1 cellular context compared by ENCODE assay signal in the genomic region with DNA sequence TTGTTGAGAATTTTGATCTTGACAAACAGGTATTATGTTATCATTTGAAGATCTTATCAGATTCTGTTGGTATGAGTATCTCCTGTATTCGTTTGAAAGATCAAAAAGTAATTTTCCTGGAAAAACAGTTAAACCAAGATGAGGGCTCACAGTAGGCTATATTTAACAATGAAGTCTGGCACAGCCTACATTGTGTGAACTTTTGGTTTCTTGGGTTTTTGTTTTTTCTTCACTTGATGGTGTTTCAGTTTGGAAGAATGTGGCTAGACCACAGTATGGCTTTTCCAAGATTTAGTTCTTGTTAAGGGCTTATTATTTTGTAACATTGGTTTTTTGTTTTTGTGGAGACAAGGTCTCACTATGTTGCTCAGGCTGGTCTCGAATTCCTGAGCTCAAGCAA.
TF ChIP-seq lines count a peak whose summit lies in the region.

No MANE protein-coding gene starts in this region.

TF ChIP-seq in GM23338, 12 proteins besides CTCF, POLR2A, EP300 and RAD21 (continued from another document):
- TF ChIP-seq, protein P1, sequence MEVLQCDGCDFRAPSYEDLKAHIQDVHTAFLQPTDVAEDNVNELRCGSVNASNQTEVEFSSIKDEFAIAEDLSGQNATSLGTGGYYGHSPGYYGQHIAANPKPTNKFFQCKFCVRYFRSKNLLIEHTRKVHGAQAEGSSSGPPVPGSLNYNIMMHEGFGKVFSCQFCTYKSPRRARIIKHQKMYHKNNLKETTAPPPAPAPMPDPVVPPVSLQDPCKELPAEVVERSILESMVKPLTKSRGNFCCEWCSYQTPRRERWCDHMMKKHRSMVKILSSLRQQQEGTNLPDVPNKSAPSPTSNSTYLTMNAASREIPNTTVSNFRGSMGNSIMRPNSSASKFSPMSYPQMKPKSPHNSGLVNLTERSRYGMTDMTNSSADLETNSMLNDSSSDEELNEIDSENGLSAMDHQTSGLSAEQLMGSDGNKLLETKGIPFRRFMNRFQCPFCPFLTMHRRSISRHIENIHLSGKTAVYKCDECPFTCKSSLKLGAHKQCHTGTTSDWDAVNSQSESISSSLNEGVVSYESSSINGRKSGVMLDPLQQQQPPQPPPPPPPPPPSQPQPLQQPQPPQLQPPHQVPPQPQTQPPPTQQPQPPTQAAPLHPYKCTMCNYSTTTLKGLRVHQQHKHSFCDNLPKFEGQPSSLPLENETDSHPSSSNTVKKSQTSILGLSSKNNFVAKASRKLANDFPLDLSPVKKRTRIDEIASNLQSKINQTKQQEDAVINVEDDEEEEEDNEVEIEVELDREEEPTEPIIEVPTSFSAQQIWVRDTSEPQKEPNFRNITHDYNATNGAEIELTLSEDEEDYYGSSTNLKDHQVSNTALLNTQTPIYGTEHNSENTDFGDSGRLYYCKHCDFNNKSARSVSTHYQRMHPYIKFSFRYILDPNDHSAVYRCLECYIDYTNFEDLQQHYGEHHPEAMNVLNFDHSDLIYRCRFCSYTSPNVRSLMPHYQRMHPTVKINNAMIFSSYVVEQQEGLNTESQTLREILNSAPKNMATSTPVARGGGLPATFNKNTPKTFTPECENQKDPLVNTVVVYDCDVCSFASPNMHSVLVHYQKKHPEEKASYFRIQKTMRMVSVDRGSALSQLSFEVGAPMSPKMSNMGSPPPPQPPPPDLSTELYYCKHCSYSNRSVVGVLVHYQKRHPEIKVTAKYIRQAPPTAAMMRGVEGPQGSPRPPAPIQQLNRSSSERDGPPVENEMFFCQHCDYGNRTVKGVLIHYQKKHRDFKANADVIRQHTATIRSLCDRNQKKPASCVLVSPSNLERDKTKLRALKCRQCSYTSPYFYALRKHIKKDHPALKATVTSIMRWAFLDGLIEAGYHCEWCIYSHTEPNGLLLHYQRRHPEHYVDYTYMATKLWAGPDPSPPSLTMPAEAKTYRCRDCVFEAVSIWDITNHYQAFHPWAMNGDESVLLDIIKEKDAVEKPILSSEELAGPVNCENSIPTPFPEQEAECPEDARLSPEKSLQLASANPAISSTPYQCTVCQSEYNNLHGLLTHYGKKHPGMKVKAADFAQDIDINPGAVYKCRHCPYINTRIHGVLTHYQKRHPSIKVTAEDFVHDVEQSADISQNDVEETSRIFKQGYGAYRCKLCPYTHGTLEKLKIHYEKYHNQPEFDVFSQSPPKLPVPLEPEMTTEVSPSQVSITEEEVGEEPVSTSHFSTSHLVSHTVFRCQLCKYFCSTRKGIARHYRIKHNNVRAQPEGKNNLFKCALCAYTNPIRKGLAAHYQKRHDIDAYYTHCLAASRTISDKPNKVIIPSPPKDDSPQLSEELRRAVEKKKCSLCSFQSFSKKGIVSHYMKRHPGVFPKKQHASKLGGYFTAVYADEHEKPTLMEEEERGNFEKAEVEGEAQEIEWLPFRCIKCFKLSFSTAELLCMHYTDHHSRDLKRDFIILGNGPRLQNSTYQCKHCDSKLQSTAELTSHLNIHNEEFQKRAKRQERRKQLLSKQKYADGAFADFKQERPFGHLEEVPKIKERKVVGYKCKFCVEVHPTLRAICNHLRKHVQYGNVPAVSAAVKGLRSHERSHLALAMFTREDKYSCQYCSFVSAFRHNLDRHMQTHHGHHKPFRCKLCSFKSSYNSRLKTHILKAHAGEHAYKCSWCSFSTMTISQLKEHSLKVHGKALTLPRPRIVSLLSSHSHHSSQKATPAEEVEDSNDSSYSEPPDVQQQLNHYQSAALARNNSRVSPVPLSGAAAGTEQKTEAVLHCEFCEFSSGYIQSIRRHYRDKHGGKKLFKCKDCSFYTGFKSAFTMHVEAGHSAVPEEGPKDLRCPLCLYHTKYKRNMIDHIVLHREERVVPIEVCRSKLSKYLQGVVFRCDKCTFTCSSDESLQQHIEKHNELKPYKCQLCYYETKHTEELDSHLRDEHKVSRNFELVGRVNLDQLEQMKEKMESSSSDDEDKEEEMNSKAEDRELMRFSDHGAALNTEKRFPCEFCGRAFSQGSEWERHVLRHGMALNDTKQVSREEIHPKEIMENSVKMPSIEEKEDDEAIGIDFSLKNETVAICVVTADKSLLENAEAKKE (CRISPR knock-in tag; IDR thresholded peaks at IDR 0.05), result no peak
- TF ChIP-seq, protein P2, sequence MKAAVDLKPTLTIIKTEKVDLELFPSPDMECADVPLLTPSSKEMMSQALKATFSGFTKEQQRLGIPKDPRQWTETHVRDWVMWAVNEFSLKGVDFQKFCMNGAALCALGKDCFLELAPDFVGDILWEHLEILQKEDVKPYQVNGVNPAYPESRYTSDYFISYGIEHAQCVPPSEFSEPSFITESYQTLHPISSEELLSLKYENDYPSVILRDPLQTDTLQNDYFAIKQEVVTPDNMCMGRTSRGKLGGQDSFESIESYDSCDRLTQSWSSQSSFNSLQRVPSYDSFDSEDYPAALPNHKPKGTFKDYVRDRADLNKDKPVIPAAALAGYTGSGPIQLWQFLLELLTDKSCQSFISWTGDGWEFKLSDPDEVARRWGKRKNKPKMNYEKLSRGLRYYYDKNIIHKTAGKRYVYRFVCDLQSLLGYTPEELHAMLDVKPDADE (IDR thresholded peaks at IDR 0.05), result no peak
- TF ChIP-seq EZH2phosphoT487 (IDR thresholded peaks at IDR 0.05; ENCODE audit: unreplicated experiment), result no peak
- no peak for TF ChIP-seq JUNB (IDR thresholded peaks at IDR 0.05; ENCODE audit: unreplicated experiment)
- TF ChIP-seq, protein P3, sequence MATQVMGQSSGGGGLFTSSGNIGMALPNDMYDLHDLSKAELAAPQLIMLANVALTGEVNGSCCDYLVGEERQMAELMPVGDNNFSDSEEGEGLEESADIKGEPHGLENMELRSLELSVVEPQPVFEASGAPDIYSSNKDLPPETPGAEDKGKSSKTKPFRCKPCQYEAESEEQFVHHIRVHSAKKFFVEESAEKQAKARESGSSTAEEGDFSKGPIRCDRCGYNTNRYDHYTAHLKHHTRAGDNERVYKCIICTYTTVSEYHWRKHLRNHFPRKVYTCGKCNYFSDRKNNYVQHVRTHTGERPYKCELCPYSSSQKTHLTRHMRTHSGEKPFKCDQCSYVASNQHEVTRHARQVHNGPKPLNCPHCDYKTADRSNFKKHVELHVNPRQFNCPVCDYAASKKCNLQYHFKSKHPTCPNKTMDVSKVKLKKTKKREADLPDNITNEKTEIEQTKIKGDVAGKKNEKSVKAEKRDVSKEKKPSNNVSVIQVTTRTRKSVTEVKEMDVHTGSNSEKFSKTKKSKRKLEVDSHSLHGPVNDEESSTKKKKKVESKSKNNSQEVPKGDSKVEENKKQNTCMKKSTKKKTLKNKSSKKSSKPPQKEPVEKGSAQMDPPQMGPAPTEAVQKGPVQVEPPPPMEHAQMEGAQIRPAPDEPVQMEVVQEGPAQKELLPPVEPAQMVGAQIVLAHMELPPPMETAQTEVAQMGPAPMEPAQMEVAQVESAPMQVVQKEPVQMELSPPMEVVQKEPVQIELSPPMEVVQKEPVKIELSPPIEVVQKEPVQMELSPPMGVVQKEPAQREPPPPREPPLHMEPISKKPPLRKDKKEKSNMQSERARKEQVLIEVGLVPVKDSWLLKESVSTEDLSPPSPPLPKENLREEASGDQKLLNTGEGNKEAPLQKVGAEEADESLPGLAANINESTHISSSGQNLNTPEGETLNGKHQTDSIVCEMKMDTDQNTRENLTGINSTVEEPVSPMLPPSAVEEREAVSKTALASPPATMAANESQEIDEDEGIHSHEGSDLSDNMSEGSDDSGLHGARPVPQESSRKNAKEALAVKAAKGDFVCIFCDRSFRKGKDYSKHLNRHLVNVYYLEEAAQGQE (IDR thresholded peaks at IDR 0.05; ENCODE audit: unreplicated experiment), result no peak
- TF ChIP-seq STAT1 (IDR thresholded peaks at IDR 0.05; ENCODE audit: unreplicated experiment), result no peak
- TF ChIP-seq CREB1 (CRISPR knock-in tag; IDR thresholded peaks at IDR 0.05; ENCODE audit: low read depth), result no peak
- no peak for TF ChIP-seq POLR2AphosphoS5 (IDR thresholded peaks at IDR 0.05; ENCODE audit: low read depth)
- no peak for TF ChIP-seq ZNF331 (CRISPR knock-in tag; IDR thresholded peaks at IDR 0.05; ENCODE audit: low read depth)
- no peak for TF ChIP-seq NANOG (IDR thresholded peaks at IDR 0.05; ENCODE audit: borderline replicate concordance)
- no peak for TF ChIP-seq EZH2 (IDR thresholded peaks at IDR 0.05; ENCODE audit: low read depth, unreplicated experiment)
